In the genomic region with DNA sequence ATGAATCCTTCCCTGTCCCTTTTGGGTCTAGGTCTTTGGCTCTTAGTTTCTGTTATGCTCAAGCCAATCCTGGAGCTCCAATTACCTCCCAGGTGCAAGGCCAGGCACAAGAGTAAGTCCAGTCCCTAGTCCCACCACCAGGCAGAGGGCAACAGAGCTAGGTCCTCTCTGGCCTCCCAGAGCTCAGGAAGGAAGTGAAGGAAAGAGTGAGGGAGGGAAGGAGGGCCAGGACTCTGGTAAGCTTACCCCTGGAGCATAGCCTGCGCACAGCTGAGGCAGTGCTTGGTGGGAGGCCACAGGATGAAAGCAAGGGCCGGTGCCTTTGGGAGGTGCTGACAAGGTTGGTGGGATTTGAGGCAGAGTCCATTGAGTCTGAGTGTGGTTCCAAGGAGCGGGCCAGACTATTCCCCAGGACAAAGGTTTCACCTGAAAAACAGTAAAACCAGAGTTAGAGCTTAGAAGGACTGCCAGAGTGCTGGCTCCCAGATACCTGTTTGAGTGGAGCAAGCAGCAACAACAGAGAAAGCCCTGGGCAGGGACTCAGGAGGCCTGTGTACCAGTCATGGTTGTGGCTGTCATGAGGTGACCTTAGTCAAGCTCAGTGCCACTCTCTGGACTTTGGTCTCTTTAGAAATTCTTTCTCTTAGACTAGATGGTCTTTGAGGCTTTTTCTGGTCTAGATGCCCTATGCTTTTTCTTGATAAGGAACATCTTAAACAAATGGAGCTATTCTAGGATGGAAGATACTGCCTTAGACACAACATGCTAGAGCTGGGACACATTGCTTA, we compare ENCODE assay signal across 38 cellular contexts.
"Had no signal": no experiment of that assay in that cellular context is flagged by ENCODE, and none has a peak within 500 bp of the region (broad histone marks: within the 10 kb centered on the region; RNA-seq: fewer than 3 reads in every experiment).

No MANE protein-coding gene starts in this region.

- H3K9me3 ChIP-seq: adrenal gland, body of pancreas, breast epithelium had no signal

- H3K27ac ChIP-seq: adrenal gland, body of pancreas, brain microvascular endothelial cell, breast epithelium, VCaP had no signal

- H3K27me3 ChIP-seq: adrenal gland, body of pancreas, brain microvascular endothelial cell, breast epithelium had no signal

- H3K4me3 Mint-ChIP-seq: activated B cell treated with CpG ODN at 0.5 μM for 24 hours; activated CD4-positive, alpha-beta memory T cell treated with anti-CD3 and anti-CD28 coated beads for 36 hours; activated CD4-positive, alpha-beta T cell treated with anti-CD3 and anti-CD28 coated beads, Interleukin-2, amount 10 ng/mL, durations not matched to agents 24 days and 14 days; activated CD8-positive, alpha-beta T cell treated with anti-CD3 and anti-CD28 coated beads for 36 hours; activated naive CD4-positive, alpha-beta T cell treated with anti-CD3 and anti-CD28 coated beads for 36 hours; activated naive CD8-positive, alpha-beta T cell treated with anti-CD3 and anti-CD28 coated beads for 36 hours; activated T-cell treated with anti-CD3 and anti-CD28 coated beads, Interleukin-2, amount 50 U/mL, for 4 hours; activated T-cell treated with anti-CD3 and anti-CD28 coated beads, Interleukin-2, amount 50 U/mL, for 72 hours; activated T-helper 1 cell treated with anti-CD3 and anti-CD28 coated beads, Interleukin-12 subunit alpha, Interleukin-12 subunit beta, Interleukin-2, Interleukin-4 antibody, amounts not matched to agents 30 ng/mL and 10 ng/mL and 1 ng/mL, durations not matched to agents 14 hours and 24 hours and 36 hours; activated T-helper 17 cell treated with anti-CD3 and anti-CD28 coated beads, Interleukin-2, amount 50 U/mL, for 72 hours; T-helper 1 cell treated with Interleukin-12 subunit alpha and Interleukin-12 subunit beta and Interleukin-4 antibody, amounts not matched to agents 30 μg/mL and 1 μg/mL, for 36 hours; T-helper 2 cell treated with Interferon-gamma antibody and Interleukin-4, amounts not matched to agents 5 μg/mL and 100 μg/mL, for 36 hours had no signal

- H3K27me3 Mint-ChIP-seq: activated B cell treated with CpG ODN at 0.5 μM for 24 hours; activated CD4-positive, alpha-beta memory T cell treated with anti-CD3 and anti-CD28 coated beads for 36 hours; activated CD4-positive, alpha-beta T cell treated with anti-CD3 and anti-CD28 coated beads, Interleukin-2, amount 10 ng/mL, durations not matched to agents 24 days and 14 days; activated CD8-positive, alpha-beta T cell treated with anti-CD3 and anti-CD28 coated beads for 36 hours; activated naive CD8-positive, alpha-beta T cell treated with anti-CD3 and anti-CD28 coated beads for 36 hours; activated T-helper 17 cell treated with anti-CD3 and anti-CD28 coated beads, Interleukin-2, amount 50 U/mL, for 72 hours had no signal

- FAIRE-seq: astrocyte, TTC549 had no signal

- H3K9me3 Mint-ChIP-seq: activated B cell treated with CpG ODN at 0.5 μM for 24 hours; activated CD4-positive, alpha-beta memory T cell treated with anti-CD3 and anti-CD28 coated beads for 36 hours; activated CD4-positive, alpha-beta T cell treated with anti-CD3 and anti-CD28 coated beads, Interleukin-2, amount 10 ng/mL, durations not matched to agents 24 days and 14 days; activated CD8-positive, alpha-beta T cell treated with anti-CD3 and anti-CD28 coated beads for 36 hours; activated naive CD4-positive, alpha-beta T cell treated with anti-CD3 and anti-CD28 coated beads for 36 hours; activated naive CD8-positive, alpha-beta T cell treated with anti-CD3 and anti-CD28 coated beads for 36 hours; activated T-cell treated with anti-CD3 and anti-CD28 coated beads, Interleukin-2, amount 50 U/mL, for 4 hours; activated T-cell treated with anti-CD3 and anti-CD28 coated beads, Interleukin-2, amount 50 U/mL, for 72 hours; activated T-helper 1 cell treated with anti-CD3 and anti-CD28 coated beads, Interleukin-12 subunit alpha, Interleukin-12 subunit beta, Interleukin-2, Interleukin-4 antibody, amounts not matched to agents 30 ng/mL and 10 ng/mL and 1 ng/mL, durations not matched to agents 14 hours and 24 hours and 36 hours; activated T-helper 17 cell treated with anti-CD3 and anti-CD28 coated beads, Interleukin-2, amount 50 U/mL, for 72 hours; T-helper 1 cell treated with Interleukin-12 subunit alpha and Interleukin-12 subunit beta and Interleukin-4 antibody, amounts not matched to agents 30 μg/mL and 1 μg/mL, for 36 hours; T-helper 2 cell treated with Interferon-gamma antibody and Interleukin-4, amounts not matched to agents 5 μg/mL and 100 μg/mL, for 36 hours had no signal

- H3K4me3 ChIP-seq: adrenal gland, body of pancreas, breast epithelium had no signal

- DNase-seq: activated B cell treated with CpG ODN at 0.5 μM for 24 hours; activated CD4-positive, alpha-beta memory T cell treated with anti-CD3 and anti-CD28 coated beads for 36 hours; activated CD4-positive, alpha-beta T cell treated with anti-CD3 and anti-CD28 coated beads for 4 hours; activated CD4-positive, alpha-beta T cell treated with anti-CD3 and anti-CD28 coated beads, Interleukin-2, amount 10 ng/mL, durations not matched to agents 24 days and 14 days; activated CD4-positive, alpha-beta T cell treated with anti-CD3 and anti-CD28 coated beads, Interleukin-2, amount 50 U/mL, for 1 hour; activated CD4-positive, alpha-beta T cell treated with anti-CD3 and anti-CD28 coated beads, Interleukin-2, amount 50 U/mL, for 4 hours; activated CD4-positive, CD25-positive, alpha-beta regulatory T cell treated with anti-CD3 and anti-CD28 coated beads, Interleukin-2, amount 50 U/mL, for 72 hours; activated CD8-positive, alpha-beta memory T cell treated with anti-CD3 and anti-CD28 coated beads, Interleukin-2, amount 50 U/mL, for 4 hours; activated CD8-positive, alpha-beta T cell treated with anti-CD3 and anti-CD28 coated beads for 36 hours; activated effector memory CD4-positive, alpha-beta T cell treated with anti-CD3 and anti-CD28 coated beads, Interleukin-2, amount 50 U/mL, for 16 hours; activated gamma-delta T cell treated with Interleukin-2 at 50 U/mL for 16 hours; activated naive CD4-positive, alpha-beta T cell; activated naive CD4-positive, alpha-beta T cell treated with anti-CD3 and anti-CD28 coated beads for 36 hours; activated naive CD4-positive, alpha-beta T cell treated with anti-CD3 and anti-CD28 coated beads, Interleukin-2, amount 50 U/mL, for 16 hours; activated naive CD8-positive, alpha-beta T cell treated with anti-CD3 and anti-CD28 coated beads for 36 hours; activated T-cell treated with anti-CD3 and anti-CD28 coated beads for 4 hours; activated T-cell treated with anti-CD3 and anti-CD28 coated beads, Interleukin-2, amount 50 U/mL, for 1 hour; activated T-cell treated with anti-CD3 and anti-CD28 coated beads, Interleukin-2, amount 50 U/mL, for 4 hours; activated T-cell treated with anti-CD3 and anti-CD28 coated beads, Interleukin-2, amount 50 U/mL, for 72 hours; adrenal gland; amniotic stem cell; aorta; body of pancreas; brain microvascular endothelial cell; central memory CD4-positive, alpha-beta T cell; SW 1271; T-helper 1 cell; T-helper 2 cell; T-helper 9 cell had no signal

- H3K27ac Mint-ChIP-seq: activated B cell treated with CpG ODN at 0.5 μM for 24 hours; activated CD4-positive, alpha-beta memory T cell treated with anti-CD3 and anti-CD28 coated beads for 36 hours; activated CD4-positive, alpha-beta T cell treated with anti-CD3 and anti-CD28 coated beads, Interleukin-2, amount 10 ng/mL, durations not matched to agents 24 days and 14 days; activated CD8-positive, alpha-beta T cell treated with anti-CD3 and anti-CD28 coated beads for 36 hours; activated naive CD4-positive, alpha-beta T cell treated with anti-CD3 and anti-CD28 coated beads for 36 hours; activated naive CD4-positive, alpha-beta T cell treated with anti-CD3 and anti-CD28 coated beads, Interleukin-2, amount 50 U/mL, for 72 hours; activated naive CD8-positive, alpha-beta T cell treated with anti-CD3 and anti-CD28 coated beads for 36 hours; activated T-cell treated with anti-CD3 and anti-CD28 coated beads, Interleukin-2, amount 50 U/mL, for 72 hours; activated T-helper 1 cell treated with anti-CD3 and anti-CD28 coated beads, Interleukin-12 subunit alpha, Interleukin-12 subunit beta, Interleukin-2, Interleukin-4 antibody, amounts not matched to agents 30 ng/mL and 10 ng/mL and 1 ng/mL, durations not matched to agents 14 hours and 24 hours and 36 hours; activated T-helper 17 cell treated with anti-CD3 and anti-CD28 coated beads, Interleukin-2, amount 50 U/mL, for 72 hours; T-helper 1 cell treated with Interleukin-12 subunit alpha and Interleukin-12 subunit beta and Interleukin-4 antibody, amounts not matched to agents 30 μg/mL and 1 μg/mL, for 36 hours; T-helper 2 cell treated with Interferon-gamma antibody and Interleukin-4, amounts not matched to agents 5 μg/mL and 100 μg/mL, for 36 hours had no signal

- H3K4me1 Mint-ChIP-seq: activated CD4-positive, alpha-beta T cell treated with anti-CD3 and anti-CD28 coated beads, Interleukin-2, amount 10 ng/mL, durations not matched to agents 24 days and 14 days; activated T-helper 17 cell treated with anti-CD3 and anti-CD28 coated beads, Interleukin-2, amount 50 U/mL, for 72 hours had no signal

- H3K36me3 ChIP-seq: breast epithelium had no signal

- ATAC-seq: activated CD8-positive, alpha-beta T cell treated with anti-CD3 and anti-CD28 coated beads for 36 hours; activated naive CD4-positive, alpha-beta T cell treated with anti-CD3 and anti-CD28 coated beads, Interleukin-2, amount 50 U/mL, for 72 hours; activated T-cell treated with anti-CD3 and anti-CD28 coated beads, Interleukin-2, amount 50 U/mL, for 4 hours; activated T-cell treated with anti-CD3 and anti-CD28 coated beads, Interleukin-2, amount 50 U/mL, for 72 hours; activated T-helper 17 cell treated with anti-CD3 and anti-CD28 coated beads, Interleukin-2, amount 50 U/mL, for 72 hours; body of pancreas had no signal

- H3K4me1 ChIP-seq: adrenal gland, body of pancreas, breast epithelium had no signal
